ENCODE assay signal across 23 cellular contexts in genomic region chr2:181776336-181776735, GRCh38.
"Had no signal": no experiment of that assay in that cellular context is flagged by ENCODE, and none has a peak within 500 bp of the region (broad histone marks: within the 10 kb centered on the region; RNA-seq: fewer than 3 reads in every experiment).

No MANE protein-coding gene starts in this region.

- H3K4me3 ChIP-seq: MG63, SK-N-MC had no signal

- H3K9me3 ChIP-seq: MG63 had no signal

- H3K27ac ChIP-seq: brain microvascular endothelial cell, SK-N-MC had no signal

- H3K27me3 ChIP-seq: brain microvascular endothelial cell, MG63 had no signal

- H3K36me3 ChIP-seq: brain microvascular endothelial cell, MG63 had no signal

- DNase-seq: activated CD4-positive, alpha-beta T cell treated with anti-CD3 and anti-CD28 coated beads for 4 hours; activated CD8-positive, alpha-beta memory T cell treated with anti-CD3 and anti-CD28 coated beads, Interleukin-2, amount 50 U/mL, for 4 hours; activated CD8-positive, alpha-beta T cell treated with anti-CD3 and anti-CD28 coated beads for 36 hours; activated gamma-delta T cell treated with Interleukin-2 at 50 U/mL for 16 hours; activated naive CD4-positive, alpha-beta T cell treated with anti-CD3 and anti-CD28 coated beads, Interleukin-2, amount 10 ng/mL, durations not matched to agents 7 days and 5 days; activated naive CD8-positive, alpha-beta T cell treated with anti-CD3 and anti-CD28 coated beads for 36 hours; activated T-cell treated with anti-CD3 and anti-CD28 coated beads, Interleukin-2, amount 50 U/mL, for 72 hours; brain microvascular endothelial cell; MG63; NCI-H1105 treated with DMSO at 0.1 percent for 48 hours; NCI-H1436 treated with DMSO at 0.1 percent for 48 hours; NCI-H187; NCI-H2081; NCI-H510A treated with DMSO at 0.1 percent for 48 hours; NCI-H69; NK-92 treated with Interleukin-12 subunit alpha and Interleukin-12 subunit beta, amount 100 ng/mL, for 24 hours; OCI-M1; RPMI8226; SW 1271 had no signal

- ATAC-seq: activated CD4-positive, CD25-positive, alpha-beta regulatory T cell treated with anti-CD3 and anti-CD28 coated beads, Interleukin-2, amount 50 U/mL, for 24 hours; activated CD8-positive, alpha-beta T cell treated with anti-CD3 and anti-CD28 coated beads for 36 hours; activated T-cell treated with anti-CD3 and anti-CD28 coated beads, Interleukin-2, amount 50 U/mL, for 72 hours; Panc1; Right ventricle myocardium inferior had no signal
